20 cellular contexts compared by ENCODE assay signal in the genomic region with DNA sequence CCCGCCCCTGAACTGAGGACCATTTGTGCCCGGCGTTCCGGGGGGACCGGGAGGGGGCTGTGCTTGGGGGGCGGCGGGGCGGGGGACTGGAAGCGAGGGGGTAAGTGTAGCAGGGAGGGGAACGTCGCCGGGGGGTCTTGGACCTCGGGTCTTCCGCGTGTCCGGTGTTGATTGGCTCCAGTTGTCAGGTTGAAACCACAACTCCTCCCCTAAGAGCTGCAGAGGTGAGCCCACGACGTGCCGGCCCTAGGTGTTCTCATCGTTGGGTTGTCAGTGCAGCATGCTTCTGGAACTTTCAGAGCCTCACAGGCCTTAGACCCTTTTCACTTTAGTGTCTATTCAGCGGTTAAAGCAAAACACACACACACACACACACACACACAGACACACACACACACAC. TPM values are rescaled to one million over a fixed set of nuclear protein-coding genes. Genes with fewer than 3 reads are reported as not detected.
DNase-seq lines count a peak whose midpoint lies in the region; ATAC-seq, FAIRE-seq and TF ChIP-seq lines count a peak whose summit lies in the region.
"Had no signal": no experiment of that assay in that cellular context is flagged by ENCODE, and none has a peak within 500 bp of the region (broad histone marks: within the 10 kb centered on the region; RNA-seq: fewer than 3 reads in every experiment).

No MANE protein-coding gene starts in this region.

- H3K27ac ChIP-seq in keratinocyte (ENCODE audit: control insufficient read depth, insufficient read depth, low read length), result peak overlapping the region; percentile 56
- H3K27ac ChIP-seq: C4-2B, Peyer's patch had no signal

- H3K4me1 Mint-ChIP-seq in WTC11, result peaks cover 29% of the 10 kb centered on the region

- H3K4me3 ChIP-seq in keratinocyte (ENCODE audit: control insufficient read depth in 2 of 3, extremely low read depth in 1 of 3, insufficient read depth in 2 of 3, low read depth in 1 of 3, low read length in 3 of 3), result no peak overlapping the region
- H3K4me3 ChIP-seq: Peyer's patch had no signal

- no peak overlapping the region for H3K27ac Mint-ChIP-seq in WTC11

- no peak overlapping the region for H3K9ac ChIP-seq in keratinocyte (ENCODE audit: control insufficient read depth, extremely low read depth, insufficient read depth, low read length)

- ATAC-seq in WTC11 (no peak), GM19328 (IDR thresholded peaks at IDR 0.05; ENCODE audit: unreplicated experiment) (no peak)
- ATAC-seq: SK-N-SH treated with all-trans-retinoic acid at 6 μM for 48 hours had no signal

- H3K9me3 Mint-ChIP-seq in WTC11, result no peaks in the 10 kb centered on the region

- FAIRE-seq in keratinocyte (lab: Jason Lieb, UNC), result no peak
- FAIRE-seq: A204.1, D721Med had no signal

- peak overlapping the region; percentile 93 for H2AFZ ChIP-seq in keratinocyte (ENCODE audit: control insufficient read depth, low read length)

- no peaks in the 10 kb centered on the region for H3K27me3 ChIP-seq in keratinocyte (ENCODE audit: control insufficient read depth, extremely low read depth, insufficient read depth, low read length)

- H3K9me3 ChIP-seq in keratinocyte (ENCODE audit: control insufficient read depth, low read depth, low read length), result no peaks in the 10 kb centered on the region
- H3K9me3 ChIP-seq: Peyer's patch had no signal

- H3K9me1 ChIP-seq in keratinocyte (ENCODE audit: control insufficient read depth, extremely low read depth, insufficient read depth, low read length), result no peaks in the 10 kb centered on the region

- H3K36me3 ChIP-seq in keratinocyte (ENCODE audit: control insufficient read depth in 2 of 2, extremely low read depth in 1 of 2, insufficient read depth in 2 of 2, low read length in 2 of 2), result no peaks in the 10 kb centered on the region
- H3K36me3 ChIP-seq: Peyer's patch had no signal

- no peaks in the 10 kb centered on the region for H3K79me2 ChIP-seq in keratinocyte (ENCODE audit: control insufficient read depth, insufficient read depth, low read length)

- peak overlapping the region; percentile 58; the same call in 1 of the 2 replicates for H3K4me3 Mint-ChIP-seq in WTC11

- POLR2A ChIA-PET in WTC11 (lab: Charles Lee), result no interaction called here

- dilution Hi-C loops in keratinocyte (cut with MboI; ENCODE audit: extremely low pct_ligation_motif_present, low sequenced_read_pairs), result no loop called here

- no peak overlapping the region for H3K4me2 ChIP-seq in keratinocyte (ENCODE audit: control insufficient read depth, extremely low read depth, insufficient read depth, low read depth, low read length)

- peak; percentile 12 for DNase-seq in ELF-1 (ENCODE audit: low read depth, low spot score)
- DNase-seq in GM13977 (ENCODE audit: low spot score), result peak; percentile 6
- DNase-seq in WTC11 (ENCODE audit: low spot score), result no peak
- no peak for DNase-seq in keratinocyte (ENCODE audit: low read depth, low spot score)
- DNase-seq in HK-2 (ENCODE audit: unreplicated experiment), result no peak
- DNase-seq in CD1c-positive myeloid dendritic cell (ENCODE audit: extremely low spot score), result no peak
- DNase-seq: DMS53, GF-D8, KG1, NCI-H1105, NCI-H2029 treated with DMSO at 0.1 percent for 48 hours, NCI-H345, NCI-H524, NCI-H774 had no signal

- no peaks in the 10 kb centered on the region for H3K36me3 Mint-ChIP-seq in WTC11

- H4K20me1 ChIP-seq in keratinocyte (ENCODE audit: control insufficient read depth, extremely low read depth, insufficient read depth, low read length), result no peaks in the 10 kb centered on the region

- CTCF ChIA-PET in WTC11 (lab: Charles Lee), result interaction anchor here (0.9 to 6.4 kb wide), 6 partner anchors 13 to 535 kb away, joined by 3 to 56 read pairs (median 5); no protein-coding TSS in a partner anchor

- peaks cover 19% of the 10 kb centered on the region for H3K4me1 ChIP-seq in keratinocyte (ENCODE audit: control insufficient read depth, extremely low read depth, insufficient read depth, low read length)

- TF ChIP-seq CTCF in GM13977 (IDR thresholded peaks at IDR 0.05; ENCODE audit: extremely low read depth, insufficient read depth, missing control alignments) (no peak), WTC11 (IDR thresholded peaks at IDR 0.05) (no peak), keratinocyte (optimal IDR thresholded peaks at IDR 0.05 in 1 of 3, IDR thresholded peaks at IDR 0.05 in 1 of 3, conservative IDR thresholded peaks at IDR 0.05 in 1 of 3; ENCODE audit: extremely low read depth in 1 of 3, insufficient read depth in 2 of 3, low read length in 3 of 3) (no peak)

- peaks cover 79% of the 10 kb centered on the region for H3K27me3 Mint-ChIP-seq in WTC11 (ENCODE audit: low read depth)

- in situ Hi-C loops in GM13977 (cut with MboI; ENCODE audit: low pct_unique_long_range_greater_than_20kb, low sequenced_read_pairs, unreplicated experiment), result loop anchor here (10.0 to 25.0 kb wide), 2 partner anchors 404 to 522 kb away; no protein-coding TSS in a partner anchor

TF ChIP-seq in WTC11, 78 proteins besides CTCF, POLR2A, EP300 and RAD21 (continues in another document):
- TF ChIP-seq HMGA2 (CRISPR knock-in tag; IDR thresholded peaks at IDR 0.05) (no peak), FOXP1 (CRISPR knock-in tag; IDR thresholded peaks at IDR 0.05; ENCODE audit: borderline replicate concordance) (no peak), SMAD4 (CRISPR knock-in tag; IDR thresholded peaks at IDR 0.05) (no peak), IRF2 (CRISPR knock-in tag; IDR thresholded peaks at IDR 0.05; ENCODE audit: borderline replicate concordance, low read depth) (no peak), ESRRA (CRISPR knock-in tag; IDR thresholded peaks at IDR 0.05; ENCODE audit: borderline replicate concordance) (no peak)
- TF ChIP-seq, protein P1, sequence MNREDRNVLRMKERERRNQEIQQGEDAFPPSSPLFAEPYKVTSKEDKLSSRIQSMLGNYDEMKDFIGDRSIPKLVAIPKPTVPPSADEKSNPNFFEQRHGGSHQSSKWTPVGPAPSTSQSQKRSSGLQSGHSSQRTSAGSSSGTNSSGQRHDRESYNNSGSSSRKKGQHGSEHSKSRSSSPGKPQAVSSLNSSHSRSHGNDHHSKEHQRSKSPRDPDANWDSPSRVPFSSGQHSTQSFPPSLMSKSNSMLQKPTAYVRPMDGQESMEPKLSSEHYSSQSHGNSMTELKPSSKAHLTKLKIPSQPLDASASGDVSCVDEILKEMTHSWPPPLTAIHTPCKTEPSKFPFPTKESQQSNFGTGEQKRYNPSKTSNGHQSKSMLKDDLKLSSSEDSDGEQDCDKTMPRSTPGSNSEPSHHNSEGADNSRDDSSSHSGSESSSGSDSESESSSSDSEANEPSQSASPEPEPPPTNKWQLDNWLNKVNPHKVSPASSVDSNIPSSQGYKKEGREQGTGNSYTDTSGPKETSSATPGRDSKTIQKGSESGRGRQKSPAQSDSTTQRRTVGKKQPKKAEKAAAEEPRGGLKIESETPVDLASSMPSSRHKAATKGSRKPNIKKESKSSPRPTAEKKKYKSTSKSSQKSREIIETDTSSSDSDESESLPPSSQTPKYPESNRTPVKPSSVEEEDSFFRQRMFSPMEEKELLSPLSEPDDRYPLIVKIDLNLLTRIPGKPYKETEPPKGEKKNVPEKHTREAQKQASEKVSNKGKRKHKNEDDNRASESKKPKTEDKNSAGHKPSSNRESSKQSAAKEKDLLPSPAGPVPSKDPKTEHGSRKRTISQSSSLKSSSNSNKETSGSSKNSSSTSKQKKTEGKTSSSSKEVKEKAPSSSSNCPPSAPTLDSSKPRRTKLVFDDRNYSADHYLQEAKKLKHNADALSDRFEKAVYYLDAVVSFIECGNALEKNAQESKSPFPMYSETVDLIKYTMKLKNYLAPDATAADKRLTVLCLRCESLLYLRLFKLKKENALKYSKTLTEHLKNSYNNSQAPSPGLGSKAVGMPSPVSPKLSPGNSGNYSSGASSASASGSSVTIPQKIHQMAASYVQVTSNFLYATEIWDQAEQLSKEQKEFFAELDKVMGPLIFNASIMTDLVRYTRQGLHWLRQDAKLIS (CRISPR knock-in tag; IDR thresholded peaks at IDR 0.05; ENCODE audit: borderline replicate concordance), result no peak
- TF ChIP-seq, protein P2, sequence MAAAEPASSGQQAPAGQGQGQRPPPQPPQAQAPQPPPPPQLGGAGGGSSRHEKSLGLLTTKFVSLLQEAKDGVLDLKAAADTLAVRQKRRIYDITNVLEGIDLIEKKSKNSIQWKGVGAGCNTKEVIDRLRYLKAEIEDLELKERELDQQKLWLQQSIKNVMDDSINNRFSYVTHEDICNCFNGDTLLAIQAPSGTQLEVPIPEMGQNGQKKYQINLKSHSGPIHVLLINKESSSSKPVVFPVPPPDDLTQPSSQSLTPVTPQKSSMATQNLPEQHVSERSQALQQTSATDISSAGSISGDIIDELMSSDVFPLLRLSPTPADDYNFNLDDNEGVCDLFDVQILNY (CRISPR knock-in tag; IDR thresholded peaks at IDR 0.05), result no peak

RNA-seq across cellular contexts. Expression of a gene that starts 6.6 kb away (rescaled TPM):
- 0.28 to 0.64 TPM (median 0.55 TPM) in 3 replicates for total RNA-seq in WTC11 (2021)
- 0.26 to 0.31 TPM (median 0.29 TPM) in 3 replicates for polyA plus RNA-seq in keratinocyte
- polyA plus RNA-seq in keratinocyte (2011; ENCODE audit: low read depth), result 1.3 TPM
- polyA plus RNA-seq in keratinocyte (2011; cell fraction: cytosol; rRNA removed), result 0.32 and 0.61 TPM in 2 replicates
- polyA plus RNA-seq in keratinocyte (2011; cell fraction: nucleus; rRNA removed), result 2.2 and 3.3 TPM in 2 replicates
- polyA plus RNA-seq in keratinocyte (2012; ENCODE audit: low replicate concordance), result 0.77 and 3.1 TPM in 2 replicates
- polyA minus RNA-seq in keratinocyte, result 0.10 to 0.33 TPM in 2 of 3 replicates, not detected in the other
- polyA minus RNA-seq in keratinocyte (2011; cell fraction: cytosol; rRNA and poly(A)+ RNA removed), result 0.96 TPM
- 0.74 and 1.4 TPM in 2 replicates for polyA minus RNA-seq in keratinocyte (2011; cell fraction: nucleus; rRNA and poly(A)+ RNA removed)
- total RNA-seq: Peyer's patch had no signal

RNA-seq across cellular contexts. Expression of a gene that starts 23.9 kb away (rescaled TPM):
- not detected in 3 replicates for total RNA-seq in WTC11 (2021)
- 0.68 to 1.5 TPM (median 0.88 TPM) in 3 replicates for polyA plus RNA-seq in keratinocyte
- polyA plus RNA-seq in keratinocyte (2011; ENCODE audit: low read depth), result 0.39 TPM
- 0.62 and 0.81 TPM in 2 replicates for polyA plus RNA-seq in keratinocyte (2011; cell fraction: cytosol; rRNA removed)
- polyA plus RNA-seq in keratinocyte (2011; cell fraction: nucleus; rRNA removed), result 1.7 and 2.8 TPM in 2 replicates
- 0.48 and 1.5 TPM in 2 replicates for polyA plus RNA-seq in keratinocyte (2012; ENCODE audit: low replicate concordance)
- 0.32 to 2.0 TPM (median 0.99 TPM) in 3 replicates for polyA minus RNA-seq in keratinocyte
- polyA minus RNA-seq in keratinocyte (2011; cell fraction: cytosol; rRNA and poly(A)+ RNA removed), result not detected
- 0.54 and 0.63 TPM in 2 replicates for polyA minus RNA-seq in keratinocyte (2011; cell fraction: nucleus; rRNA and poly(A)+ RNA removed)
- total RNA-seq: Peyer's patch had no signal

Comparison
In these comparisons a context has a peak if more than half of its experiments do, and no peak if none do; other contexts are left out.
1. DNase-seq: peak in ELF-1 (single experiment) and GM13977 (single experiment); none in WTC11 (single experiment), keratinocyte (single experiment), HK-2 (single experiment) and CD1c-positive myeloid dendritic cell (single experiment).